14 cellular contexts compared by ENCODE assay signal in the genomic region with DNA sequence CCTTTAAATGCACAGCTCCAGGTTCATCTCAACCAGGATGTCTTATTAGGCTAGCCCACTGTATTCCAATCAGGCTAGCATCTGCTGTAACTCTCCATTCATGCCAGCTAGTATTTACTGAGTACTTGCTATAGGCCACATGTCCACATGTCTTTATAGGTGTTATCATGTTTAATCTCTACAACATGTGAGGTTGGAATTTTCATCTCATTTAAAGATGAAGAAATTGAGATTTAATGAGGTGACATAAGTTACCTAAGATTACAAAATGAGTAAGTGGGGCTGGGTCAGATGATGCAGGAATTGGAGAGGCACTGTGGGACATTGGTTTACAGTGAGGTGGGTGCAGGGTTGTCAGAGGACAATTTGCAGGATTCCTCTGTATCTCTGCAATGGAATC. TPM values are rescaled to one million over a fixed set of nuclear protein-coding genes. Genes with fewer than 3 reads are reported as not detected.
DNase-seq lines count a peak whose midpoint lies in the region; ATAC-seq and TF ChIP-seq lines count a peak whose summit lies in the region.
"Had no signal": no experiment of that assay in that cellular context is flagged by ENCODE, and none has a peak within 500 bp of the region (broad histone marks: within the 10 kb centered on the region; RNA-seq: fewer than 3 reads in every experiment).

No MANE protein-coding gene starts in this region.

- TF ChIP-seq CTCF in CD8-positive, alpha-beta T cell (IDR thresholded peaks at IDR 0.05), result no peak
- TF ChIP-seq CTCF in HL-60 (IDR thresholded peaks at IDR 0.05; ENCODE audit: insufficient read depth, low read length) (no peak), esophagus muscularis mucosa (IDR thresholded peaks at IDR 0.05) (no peak)

- no peaks in the 10 kb centered on the region for H3K36me3 ChIP-seq in CD8-positive, alpha-beta T cell (ENCODE audit: insufficient read depth, low read length)
- H3K36me3 ChIP-seq in esophagus muscularis mucosa, result peaks cover 0 to under 1% (median under 1%) of the 10 kb centered on the region in 4 donors

- ATAC-seq in CD8-positive, alpha-beta T cell, result no peak
- no peak for ATAC-seq in stimulated activated effector memory CD8-positive, alpha-beta T cell treated with anti-CD3 and anti-CD28 coated beads, Interleukin-12 subunit alpha, Interleukin-12 subunit beta, amount 100 ng/mL, for 72 hours
- ATAC-seq in HG02610 (IDR thresholded peaks at IDR 0.05; ENCODE audit: unreplicated experiment) (no peak), HG03097 (IDR thresholded peaks at IDR 0.05; ENCODE audit: low FRiP score, unreplicated experiment) (no peak)
- ATAC-seq: GM23338 had no signal

- H3K36me3 Mint-ChIP-seq in CD8-positive, alpha-beta T cell, result peaks cover 15% of the 10 kb centered on the region
- H3K36me3 Mint-ChIP-seq in stimulated activated effector memory CD8-positive, alpha-beta T cell treated with anti-CD3 and anti-CD28 coated beads, Interleukin-12 subunit alpha, Interleukin-12 subunit beta, amount 100 ng/mL, for 72 hours, result peaks cover 18% of the 10 kb centered on the region

- CTCF ChIA-PET in CD8-positive, alpha-beta T cell (lab: Charles Lee), result interaction anchor here (0.9 to 1.2 kb wide), 2 partner anchors 47 to 825 kb away, joined by 3 to 4 read pairs; no protein-coding TSS in a partner anchor

- no peak for TF ChIP-seq POLR2A in esophagus muscularis mucosa (IDR thresholded peaks at IDR 0.05; ENCODE audit: low read depth)

- no peaks in the 10 kb centered on the region for H3K9me3 ChIP-seq in CD8-positive, alpha-beta T cell (ENCODE audit: low read length)
- no peaks in the 10 kb centered on the region for H3K9me3 ChIP-seq in esophagus muscularis mucosa

- no peaks in the 10 kb centered on the region for H3K9me3 Mint-ChIP-seq in CD8-positive, alpha-beta T cell
- H3K9me3 Mint-ChIP-seq in stimulated activated effector memory CD8-positive, alpha-beta T cell treated with anti-CD3 and anti-CD28 coated beads, Interleukin-12 subunit alpha, Interleukin-12 subunit beta, amount 100 ng/mL, for 72 hours, result no peaks in the 10 kb centered on the region
- H3K9me3 Mint-ChIP-seq: GM23338 had no signal

- TF ChIP-seq EP300 in esophagus muscularis mucosa (IDR thresholded peaks at IDR 0.05), result no peak

- H3K4me3 ChIP-seq in CD8-positive, alpha-beta T cell (ENCODE audit: low read depth, low read length), result no peak overlapping the region
- H3K4me3 ChIP-seq in HL-60 (replicated peaks; ENCODE audit: insufficient read depth, low read length) (no peak overlapping the region), esophagus muscularis mucosa (no peak overlapping the region)
- H3K4me3 ChIP-seq: GM23338 had no signal

- no peaks in the 10 kb centered on the region for H3K27me3 Mint-ChIP-seq in CD8-positive, alpha-beta T cell (ENCODE audit: low read depth)

- H3K27me3 ChIP-seq in CD8-positive, alpha-beta T cell (ENCODE audit: insufficient read depth, low read length), result no peaks in the 10 kb centered on the region
- no peaks in the 10 kb centered on the region for H3K27me3 ChIP-seq in HL-60 (ENCODE audit: insufficient read depth, poor library complexity, severe bottlenecking)
- no peaks in the 10 kb centered on the region for H3K27me3 ChIP-seq in esophagus muscularis mucosa

- no peak for DNase-seq in CD8-positive, alpha-beta T cell
- DNase-seq in HL-60 (ENCODE audit: low read depth in 1 of 2, low spot score in 1 of 2), result no peak
- DNase-seq in esophagus muscularis mucosa (ENCODE audit: extremely low spot score), result no peak
- no peak for DNase-seq in stimulated activated effector memory CD8-positive, alpha-beta T cell treated with anti-CD3 and anti-CD28 coated beads, Interleukin-12 subunit alpha, Interleukin-12 subunit beta, amount 100 ng/mL, for 72 hours (ENCODE audit: low spot score in 2 of 2)
- no peak for DNase-seq in anterior cingulate cortex (lab: John Stamatoyannopoulos, UW)
- DNase-seq: activated CD4-positive, alpha-beta T cell treated with anti-CD3 and anti-CD28 coated beads for 48 hours; kidney glomerular epithelial cell; occipital lobe; stimulated activated CD4-positive, alpha-beta T cell treated with anti-CD3 and anti-CD28 coated beads, Interleukin-2, amount 100 ng/mL, for 48 hours; stimulated activated naive CD4-positive, alpha-beta T cell; SW 1271 had no signal

- peaks cover 42% of the 10 kb centered on the region for H3K4me1 Mint-ChIP-seq in CD8-positive, alpha-beta T cell (ENCODE audit: low read depth)
- H3K4me1 Mint-ChIP-seq in stimulated activated effector memory CD8-positive, alpha-beta T cell treated with anti-CD3 and anti-CD28 coated beads, Interleukin-12 subunit alpha, Interleukin-12 subunit beta, amount 100 ng/mL, for 72 hours, result peaks cover 34% of the 10 kb centered on the region

- POLR2A ChIA-PET in CD8-positive, alpha-beta T cell (lab: Charles Lee), result no interaction called here

- no peak overlapping the region for H3K4me3 Mint-ChIP-seq in CD8-positive, alpha-beta T cell
- no peak overlapping the region for H3K4me3 Mint-ChIP-seq in stimulated activated effector memory CD8-positive, alpha-beta T cell treated with anti-CD3 and anti-CD28 coated beads, Interleukin-12 subunit alpha, Interleukin-12 subunit beta, amount 100 ng/mL, for 72 hours
- H3K4me3 Mint-ChIP-seq: GM23338 had no signal

- intact Hi-C loops in CD8-positive, alpha-beta T cell (cut with DNase I, micrococcal nuclease), result loop anchor here (5.0 to 10.0 kb wide), 5 partner anchors 164 to 1291 kb away; a partner anchor contains a TSS
- intact Hi-C loops in esophagus muscularis mucosa (cut with DNase I), result no loop called here

- no peak overlapping the region for H3K27ac ChIP-seq in CD8-positive, alpha-beta T cell (ENCODE audit: low read depth, low read length)
- peak overlapping the region; percentile 10; the same call in 1 of the 2 replicates for H3K27ac ChIP-seq in HL-60 (replicated peaks)
- H3K27ac ChIP-seq in esophagus muscularis mucosa (replicated peaks in 1 of 4), result peak overlapping the region; percentile 84 to 91 (median 88)

- peak overlapping the region; percentile 60 for H3K27ac Mint-ChIP-seq in CD8-positive, alpha-beta T cell
- peak overlapping the region; percentile 15 for H3K27ac Mint-ChIP-seq in stimulated activated effector memory CD8-positive, alpha-beta T cell treated with anti-CD3 and anti-CD28 coated beads, Interleukin-12 subunit alpha, Interleukin-12 subunit beta, amount 100 ng/mL, for 72 hours
- H3K27ac Mint-ChIP-seq: GM23338 had no signal

- peaks cover 25% of the 10 kb centered on the region for H3K4me1 ChIP-seq in CD8-positive, alpha-beta T cell (ENCODE audit: insufficient read depth, low read length)
- peaks cover 34 to 56% (median 52%) of the 10 kb centered on the region in 4 donors for H3K4me1 ChIP-seq in esophagus muscularis mucosa

RNA-seq across cellular contexts. Expression of a gene that starts 2.9 kb away (rescaled TPM):
- 10 to 100 TPM; 14.7 to 16.9 TPM for total RNA-seq in CD8-positive, alpha-beta T cell
- total RNA-seq in esophagus muscularis mucosa, result 10 to 100 TPM; 19.5 to 32.8 (median 21.9) TPM

RNA-seq across cellular contexts. Expression of a gene that starts 3.2 kb away (rescaled TPM):
- 10 to 100 TPM; 48.5 to 51.8 TPM for total RNA-seq in CD8-positive, alpha-beta T cell
- 10 to 100 TPM; 12.1 to 23.3 (median 16.4) TPM for total RNA-seq in esophagus muscularis mucosa

RNA-seq across cellular contexts. Expression of a gene that starts 14.5 kb away (rescaled TPM):
- 1 to 10 TPM; 2.3 to 3.1 TPM for total RNA-seq in CD8-positive, alpha-beta T cell
- total RNA-seq in esophagus muscularis mucosa, result under 1 TPM in 2 of 4 donors, not detected in 2; 0.19 to 0.42 TPM
